In genomic region chr14:82855912-82856381, GRCh38 we compare ENCODE assay signal across 8 cellular contexts.
DNase-seq lines count a peak whose midpoint lies in the region; ATAC-seq, FAIRE-seq and TF ChIP-seq lines count a peak whose summit lies in the region.

No MANE protein-coding gene starts in this region.

- TF ChIP-seq CTCF in AG10803 (conservative IDR thresholded peaks at IDR 0.05; ENCODE audit: low read length), result peak; percentile 18; the same call in 1 of the 2 replicates

- no peak for TF ChIP-seq POLR2A in H54 (IDR thresholded peaks at IDR 0.05; ENCODE audit: low read depth, low read length)

- in situ Hi-C loops in KBM-7 (cut with MboI; ENCODE audit: low pct_unique_long_range_greater_than_20kb, low sequenced_read_pairs), result no loop called here

- peak; percentile 5 for FAIRE-seq in islet of Langerhans (lab: Jason Lieb, UNC)
- FAIRE-seq in H54 (lab: Jason Lieb, UNC), result no peak

- ATAC-seq in HG02759 (IDR thresholded peaks at IDR 0.05; ENCODE audit: unreplicated experiment) (no peak), GM21717 (IDR thresholded peaks at IDR 0.05; ENCODE audit: unreplicated experiment) (no peak)

- H3K4me3 ChIP-seq in AG10803 (ENCODE audit: low read length), result no peak overlapping the region

- peak; percentile 6 for DNase-seq in AG10803 (ENCODE audit: low read depth)
- DNase-seq in KBM-7, result peak; percentile 11
- peak; percentile 40 to 44 for DNase-seq in SHP77 (lab: John Stamatoyannopoulos, UW)
- DNase-seq in H54 (ENCODE audit: insufficient read length, low spot score), result no peak
- no peak for DNase-seq in activated naive CD4-positive, alpha-beta T cell (lab: John Stamatoyannopoulos, UW)

Comparison
In these comparisons a context has a peak if more than half of its experiments do, and no peak if none do; other contexts are left out.
1. DNase-seq: peak in AG10803 (single experiment), KBM-7 (single experiment) and SHP77 (2 of 2); none in H54 (single experiment) and activated naive CD4-positive, alpha-beta T cell (0 of 4).